Comparison of ENCODE assay signal across 1 cellular context in the genomic region with DNA sequence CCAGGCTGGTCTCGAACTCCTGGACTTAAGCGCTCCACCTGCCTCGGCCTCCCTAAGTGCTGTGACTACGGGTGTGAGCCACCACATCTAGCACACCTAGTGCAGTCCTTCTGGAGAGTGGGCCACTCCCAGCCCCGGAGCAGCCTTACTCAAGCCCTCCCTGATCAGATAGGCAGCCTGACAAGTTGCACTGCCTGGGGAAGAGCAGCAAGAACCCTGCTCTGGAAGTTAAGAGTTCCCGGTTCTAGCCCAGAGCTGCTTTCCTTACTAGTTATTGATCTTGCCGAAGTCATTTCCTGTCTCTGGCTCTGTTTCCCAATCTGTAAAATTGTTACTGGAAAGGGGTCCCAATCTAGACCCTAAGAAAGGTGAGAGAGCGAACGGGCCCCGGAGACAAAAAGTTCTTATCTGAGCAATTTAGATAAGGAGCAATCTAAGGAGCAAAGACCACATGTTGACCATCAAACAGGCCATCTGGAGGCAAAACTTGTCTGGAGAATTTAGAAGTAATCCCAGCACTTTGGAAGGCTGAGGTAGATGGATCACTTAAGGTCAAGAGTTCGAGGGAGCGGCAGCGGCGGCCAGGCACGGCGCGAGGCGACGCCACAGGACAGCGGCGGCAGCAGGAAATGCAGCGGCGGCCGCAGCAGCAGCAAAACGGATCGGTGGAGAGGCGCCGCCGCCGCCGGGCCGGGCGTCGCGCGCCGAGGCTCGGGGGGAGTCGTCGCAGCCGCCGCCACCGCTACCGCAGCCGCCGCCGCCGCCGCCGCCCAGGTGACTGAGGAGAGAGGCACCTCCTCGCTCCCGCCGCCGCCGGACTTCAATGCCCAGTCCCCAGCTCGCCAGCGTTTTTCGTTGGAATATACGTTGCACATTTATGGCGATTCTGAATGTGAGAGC.
TF ChIP-seq lines count a peak whose summit lies in the region.

No MANE protein-coding gene starts in this region.

TF ChIP-seq in HepG2, 621 proteins besides CTCF, POLR2A, EP300 and RAD21 (continued from another document and continues in another):
- TF ChIP-seq SPEN (CRISPR knock-in tag; IDR thresholded peaks at IDR 0.05; ENCODE audit: low read depth) (no peak; the same call in 1 of the 2 replicates), CEBPG (CRISPR knock-in tag; IDR thresholded peaks at IDR 0.05) (no peak), KDM1A (CRISPR knock-in tag; IDR thresholded peaks at IDR 0.05) (peak; percentile 81), ZNF879 (CRISPR knock-in tag; IDR thresholded peaks at IDR 0.05) (no peak), REL (CRISPR knock-in tag; conservative IDR thresholded peaks at IDR 0.05) (no peak), MED13 (CRISPR knock-in tag; IDR thresholded peaks at IDR 0.05) (peak; percentile 30; the same call in 1 of the 2 replicates), ZNF724P (CRISPR knock-in tag; IDR thresholded peaks at IDR 0.05; ENCODE audit: borderline replicate concordance) (no peak), ZNF503 (CRISPR knock-in tag; IDR thresholded peaks at IDR 0.05) (0 out of 2 replicates have a peak, but pooled peaks have one; percentile 40), ZBTB25 (CRISPR knock-in tag; IDR thresholded peaks at IDR 0.05) (peak; percentile 34; the same call in 1 of the 2 replicates), ZBTB43 (CRISPR knock-in tag; conservative IDR thresholded peaks at IDR 0.05) (peak; percentile 46; the same call in 1 of the 2 replicates), ETV5 (CRISPR knock-in tag; IDR thresholded peaks at IDR 0.05; ENCODE audit: borderline replicate concordance) (peak; percentile 6; the same call in 1 of the 2 replicates), ZSCAN21 (CRISPR knock-in tag; IDR thresholded peaks at IDR 0.05; ENCODE audit: borderline replicate concordance) (no peak), CBX1 (IDR thresholded peaks at IDR 0.05; ENCODE audit: low read depth) (peak; percentile 20), THAP11 (CRISPR knock-in tag; IDR thresholded peaks at IDR 0.05) (peak; percentile 57), SP4 (CRISPR knock-in tag; IDR thresholded peaks at IDR 0.05) (0 out of 2 replicates have a peak, but pooled peaks have one; percentile 5), HNRNPLL (IDR thresholded peaks at IDR 0.05; ENCODE audit: low read depth, low read length, poor library complexity, severe bottlenecking) (peak; percentile 34), HOXD1 (CRISPR knock-in tag; IDR thresholded peaks at IDR 0.05) (peak; percentile 89), MAX (IDR thresholded peaks at IDR 0.05) (peak; percentile 78), HMG20A (CRISPR knock-in tag; IDR thresholded peaks at IDR 0.05; ENCODE audit: borderline replicate concordance) (no peak; the same call in 1 of the 2 replicates), ZNF678 (CRISPR knock-in tag; IDR thresholded peaks at IDR 0.05) (no peak), ZNF790 (CRISPR knock-in tag; IDR thresholded peaks at IDR 0.05; ENCODE audit: borderline replicate concordance) (0 out of 2 replicates have a peak, but pooled peaks have one; percentile 34), ZNF329 (CRISPR knock-in tag; IDR thresholded peaks at IDR 0.05; ENCODE audit: low read depth) (0 out of 2 replicates have a peak, but pooled peaks have one; percentile 22), SNAPC4 (CRISPR knock-in tag; IDR thresholded peaks at IDR 0.05) (no peak), ZNF18 (CRISPR knock-in tag; IDR thresholded peaks at IDR 0.05; ENCODE audit: insufficient replicate concordance) (no peak), DMTF1 (CRISPR knock-in tag; IDR thresholded peaks at IDR 0.05) (no peak), ZBTB7B (CRISPR knock-in tag; IDR thresholded peaks at IDR 0.05) (peak; percentile 27; the same call in 1 of the 2 replicates), MTA3 (CRISPR knock-in tag; IDR thresholded peaks at IDR 0.05) (no peak), MAZ (IDR thresholded peaks at IDR 0.05; ENCODE audit: borderline replicate concordance, low read depth, low read length) (no peak), MAZ (CRISPR knock-in tag; IDR thresholded peaks at IDR 0.05; ENCODE audit: low read depth) (peak; percentile 53; the same call in 1 of the 2 replicates)
- TF ChIP-seq, protein P1, sequence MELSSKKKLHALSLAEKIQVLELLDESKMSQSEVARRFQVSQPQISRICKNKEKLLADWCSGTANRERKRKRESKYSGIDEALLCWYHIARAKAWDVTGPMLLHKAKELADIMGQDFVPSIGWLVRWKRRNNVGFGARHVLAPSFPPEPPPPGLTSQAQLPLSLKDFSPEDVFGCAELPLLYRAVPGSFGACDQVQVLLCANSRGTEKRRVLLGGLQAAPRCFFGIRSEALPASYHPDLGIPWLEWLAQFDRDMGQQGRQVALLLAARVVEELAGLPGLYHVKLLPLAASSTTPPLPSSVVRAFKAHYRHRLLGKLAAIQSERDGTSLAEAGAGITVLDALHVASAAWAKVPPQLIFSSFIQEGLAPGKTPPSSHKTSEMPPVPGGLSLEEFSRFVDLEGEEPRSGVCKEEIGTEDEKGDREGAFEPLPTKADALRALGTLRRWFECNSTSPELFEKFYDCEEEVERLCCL (CRISPR knock-in tag; IDR thresholded peaks at IDR 0.05; ENCODE audit: borderline replicate concordance), result no peak
- TF ChIP-seq, protein P2, sequence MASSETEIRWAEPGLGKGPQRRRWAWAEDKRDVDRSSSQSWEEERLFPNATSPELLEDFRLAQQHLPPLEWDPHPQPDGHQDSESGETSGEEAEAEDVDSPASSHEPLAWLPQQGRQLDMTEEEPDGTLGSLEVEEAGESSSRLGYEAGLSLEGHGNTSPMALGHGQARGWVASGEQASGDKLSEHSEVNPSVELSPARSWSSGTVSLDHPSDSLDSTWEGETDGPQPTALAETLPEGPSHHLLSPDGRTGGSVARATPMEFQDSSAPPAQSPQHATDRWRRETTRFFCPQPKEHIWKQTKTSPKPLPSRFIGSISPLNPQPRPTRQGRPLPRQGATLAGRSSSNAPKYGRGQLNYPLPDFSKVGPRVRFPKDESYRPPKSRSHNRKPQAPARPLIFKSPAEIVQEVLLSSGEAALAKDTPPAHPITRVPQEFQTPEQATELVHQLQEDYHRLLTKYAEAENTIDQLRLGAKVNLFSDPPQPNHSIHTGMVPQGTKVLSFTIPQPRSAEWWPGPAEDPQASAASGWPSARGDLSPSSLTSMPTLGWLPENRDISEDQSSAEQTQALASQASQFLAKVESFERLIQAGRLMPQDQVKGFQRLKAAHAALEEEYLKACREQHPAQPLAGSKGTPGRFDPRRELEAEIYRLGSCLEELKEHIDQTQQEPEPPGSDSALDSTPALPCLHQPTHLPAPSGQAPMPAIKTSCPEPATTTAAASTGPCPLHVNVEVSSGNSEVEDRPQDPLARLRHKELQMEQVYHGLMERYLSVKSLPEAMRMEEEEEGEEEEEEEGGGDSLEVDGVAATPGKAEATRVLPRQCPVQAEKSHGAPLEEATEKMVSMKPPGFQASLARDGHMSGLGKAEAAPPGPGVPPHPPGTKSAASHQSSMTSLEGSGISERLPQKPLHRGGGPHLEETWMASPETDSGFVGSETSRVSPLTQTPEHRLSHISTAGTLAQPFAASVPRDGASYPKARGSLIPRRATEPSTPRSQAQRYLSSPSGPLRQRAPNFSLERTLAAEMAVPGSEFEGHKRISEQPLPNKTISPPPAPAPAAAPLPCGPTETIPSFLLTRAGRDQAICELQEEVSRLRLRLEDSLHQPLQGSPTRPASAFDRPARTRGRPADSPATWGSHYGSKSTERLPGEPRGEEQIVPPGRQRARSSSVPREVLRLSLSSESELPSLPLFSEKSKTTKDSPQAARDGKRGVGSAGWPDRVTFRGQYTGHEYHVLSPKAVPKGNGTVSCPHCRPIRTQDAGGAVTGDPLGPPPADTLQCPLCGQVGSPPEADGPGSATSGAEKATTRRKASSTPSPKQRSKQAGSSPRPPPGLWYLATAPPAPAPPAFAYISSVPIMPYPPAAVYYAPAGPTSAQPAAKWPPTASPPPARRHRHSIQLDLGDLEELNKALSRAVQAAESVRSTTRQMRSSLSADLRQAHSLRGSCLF (CRISPR knock-in tag; IDR thresholded peaks at IDR 0.05; ENCODE audit: borderline replicate concordance), result 0 out of 2 replicates have a peak, but pooled peaks have one; percentile 40
